ENCODE assay signal across 1 cellular context in the genomic region with DNA sequence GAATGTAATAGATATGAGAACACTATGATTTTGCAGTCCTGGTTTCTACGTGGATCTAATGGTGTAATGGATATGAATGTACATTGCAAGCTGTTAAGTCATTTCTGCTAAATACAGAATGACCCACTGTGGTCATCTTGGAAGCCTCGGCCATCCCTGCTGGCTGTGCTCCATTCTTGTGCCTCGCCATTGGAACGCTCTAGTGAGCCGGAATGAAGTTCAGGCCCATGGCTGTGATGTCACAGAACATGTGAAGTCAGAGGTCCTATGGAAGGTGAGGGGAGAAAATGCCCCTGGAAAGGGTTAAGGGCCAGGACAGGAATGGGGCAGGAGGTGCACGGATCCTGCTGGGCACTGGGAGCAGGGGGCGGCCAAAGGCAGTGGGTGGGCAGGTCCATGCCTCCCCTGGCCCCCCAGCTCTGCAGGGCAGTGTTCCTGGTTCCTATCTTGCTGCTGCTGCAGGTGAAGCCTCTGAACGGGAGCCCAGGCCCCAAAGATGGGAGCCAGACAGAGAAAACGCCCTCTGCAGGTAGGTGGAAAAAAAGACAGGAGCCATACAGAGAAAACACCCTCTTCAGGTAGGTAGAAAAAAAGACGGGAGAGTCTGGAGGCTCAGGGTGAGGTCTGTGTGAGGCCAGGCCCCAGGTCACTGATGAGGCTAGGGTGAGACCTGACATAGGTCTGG.
TF ChIP-seq lines count a peak whose summit lies in the region.

A gene (plus strand): TSS at position 259 of the 685 bp plus-strand sequence. CDS start 138 bp downstream, at position 397.

TF ChIP-seq in H1, 55 proteins besides CTCF, POLR2A, EP300 and RAD21:
- TF ChIP-seq CTBP2 (IDR thresholded peaks at IDR 0.05; ENCODE audit: borderline replicate concordance, insufficient read depth, insufficient read length, low read length) (no peak), YY1 (IDR thresholded peaks at IDR 0.05; ENCODE audit: low read depth, low read length) (peak; percentile 71; the same call in 1 of the 2 replicates), TCF12 (IDR thresholded peaks at IDR 0.05; ENCODE audit: low read depth, low read length) (no peak), FOSL1 (IDR thresholded peaks at IDR 0.05; ENCODE audit: insufficient read depth, low read depth, low read length) (no peak), SRF (IDR thresholded peaks at IDR 0.05; ENCODE audit: low read depth, low read length) (no peak), JUN (IDR thresholded peaks at IDR 0.05; ENCODE audit: low read depth, low read length) (no peak)
